Comparison of ENCODE assay signal across 6 cellular contexts in the genomic region with DNA sequence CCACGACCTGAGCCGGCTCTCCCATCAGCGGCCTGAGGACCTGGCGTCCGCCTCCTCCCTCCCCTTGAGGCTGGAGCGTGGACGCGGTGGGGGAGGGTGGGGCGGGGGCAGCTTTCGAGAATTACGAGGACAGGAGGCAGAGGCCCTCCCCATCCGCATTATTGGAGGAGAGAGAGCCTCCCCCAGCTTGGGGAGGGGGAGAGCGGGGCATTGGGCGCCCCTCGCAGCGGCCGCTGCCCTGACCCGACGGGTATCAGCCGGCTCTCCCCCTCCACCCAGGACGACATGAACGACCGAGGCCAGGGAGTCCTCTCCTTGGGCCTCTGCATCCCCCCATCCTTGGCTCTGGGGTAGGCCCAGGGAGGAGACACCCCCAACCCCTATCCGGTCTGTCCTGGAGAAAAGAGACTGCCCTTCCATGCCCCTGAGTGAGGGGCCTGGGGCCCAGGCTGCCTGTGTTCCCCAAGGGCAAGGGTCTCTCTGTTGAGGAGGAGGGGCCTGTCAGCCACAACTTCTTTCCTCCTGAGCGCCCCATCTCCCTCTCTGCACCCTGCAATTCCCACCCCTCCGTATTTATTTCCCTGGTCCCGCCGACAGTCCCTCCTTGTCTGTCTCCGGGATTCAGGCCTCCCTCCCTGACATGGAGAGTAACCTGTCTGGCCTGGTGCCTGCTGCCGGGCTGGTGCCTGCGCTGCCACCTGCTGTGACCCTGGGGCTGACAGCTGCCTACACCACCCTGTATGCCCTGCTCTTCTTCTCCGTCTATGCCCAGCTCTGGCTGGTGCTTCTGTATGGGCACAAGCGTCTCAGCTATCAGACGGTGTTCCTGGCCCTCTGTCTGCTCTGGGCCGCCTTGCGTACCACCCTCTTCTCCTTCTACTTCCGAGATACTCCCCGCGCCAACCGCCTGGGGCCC. TPM values are rescaled to one million over a fixed set of nuclear protein-coding genes. Genes with fewer than 3 reads are reported as not detected.
DNase-seq lines count a peak whose midpoint lies in the region; ATAC-seq and TF ChIP-seq lines count a peak whose summit lies in the region.

No MANE protein-coding gene starts in this region.

- H3K36me3 ChIP-seq in DND-41 (ENCODE audit: insufficient read depth, low read length) (peaks cover 20% of the 10 kb centered on the region), colonic mucosa (no peaks in the 10 kb centered on the region), trophoblast cell (ENCODE audit: control insufficient read depth in 1 of 2, insufficient read depth in 2 of 2, low read length in 2 of 2) (peaks cover 9 to 18% of the 10 kb centered on the region in 2 experiments)

- no peak overlapping the region for H3K23ac ChIP-seq in trophoblast cell (ENCODE audit: low read length)

- H3K4me3 ChIP-seq in DND-41 (ENCODE audit: low read depth in 1 of 2, low read length in 2 of 2) (peak overlapping the region; percentile 39 to 67; a peak in 3 of 4 replicates), colonic mucosa (peak overlapping the region; percentile 77), trophoblast cell (ENCODE audit: low read depth, low read length) (peak overlapping the region; percentile 86)

- peaks cover 30% of the 10 kb centered on the region for H3K79me2 ChIP-seq in DND-41 (ENCODE audit: insufficient read depth, low read length)
- H3K79me2 ChIP-seq in trophoblast cell (ENCODE audit: control insufficient read depth, insufficient read depth, low read length, poor library complexity): peaks cover 7% of the 10 kb centered on the region

- H2AK5ac ChIP-seq in trophoblast cell (ENCODE audit: low read length): peak overlapping the region; percentile 77

- intact Hi-C loops in colonic mucosa (cut with DNase I): no loop called here

- peaks cover 14% of the 10 kb centered on the region for H3K79me1 ChIP-seq in trophoblast cell (ENCODE audit: low read length)

- peak overlapping the region; percentile 80 for H2AFZ ChIP-seq in DND-41 (ENCODE audit: low read depth, low read length)
- H2AFZ ChIP-seq in trophoblast cell (ENCODE audit: insufficient read depth, low read length, poor library complexity): peak overlapping the region; percentile 38

- H3K27ac ChIP-seq in DND-41 (ENCODE audit: low read length): peak overlapping the region; percentile 64
- H3K27ac ChIP-seq in colonic mucosa: peak overlapping the region; percentile 96
- H3K27ac ChIP-seq in trophoblast cell (ENCODE audit: low read depth, low read length): no peak overlapping the region

- H3K27me3 ChIP-seq in DND-41 (ENCODE audit: insufficient read depth, low read length, poor library complexity) (no peaks in the 10 kb centered on the region), colonic mucosa (peaks cover 12% of the 10 kb centered on the region), trophoblast cell (ENCODE audit: insufficient read depth, low read length) (peaks cover 8% of the 10 kb centered on the region)

- H3K4me1 ChIP-seq in DND-41 (ENCODE audit: insufficient read depth, low read length) (peaks cover 36% of the 10 kb centered on the region), colonic mucosa (peaks cover 11% of the 10 kb centered on the region), trophoblast cell (ENCODE audit: control insufficient read depth in 1 of 2, insufficient read depth in 2 of 2, low read length in 2 of 2) (peaks cover 14 to 18% of the 10 kb centered on the region in 2 experiments)

- peak overlapping the region; percentile 16 for H2BK120ac ChIP-seq in trophoblast cell (ENCODE audit: insufficient read depth, low read length, poor library complexity)

- peak overlapping the region; percentile 41 for H4K91ac ChIP-seq in trophoblast cell (ENCODE audit: low read depth, low read length)

- peak overlapping the region; percentile 49 for H4K12ac ChIP-seq in trophoblast cell (ENCODE audit: low read depth, low read length)

- H3K4ac ChIP-seq in trophoblast cell (ENCODE audit: low read depth, low read length): peak overlapping the region; percentile 46

- H3K18ac ChIP-seq in trophoblast cell (ENCODE audit: low read length): peak overlapping the region; percentile 28

- no peak overlapping the region for H2BK12ac ChIP-seq in trophoblast cell (ENCODE audit: low read length)

- peak overlapping the region; percentile 74 for H3K9ac ChIP-seq in DND-41 (ENCODE audit: low read depth, low read length)
- peak overlapping the region; percentile 84 to 88 for H3K9ac ChIP-seq in colonic mucosa (ENCODE audit: low read depth in 2 of 2, low read length in 2 of 2)
- H3K9ac ChIP-seq in trophoblast cell (ENCODE audit: low read length): peak overlapping the region; percentile 8

- no peaks in the 10 kb centered on the region for H3K9me3 ChIP-seq in DND-41 (ENCODE audit: insufficient read depth, low read length, severe bottlenecking)
- H3K9me3 ChIP-seq in colonic mucosa: no peaks in the 10 kb centered on the region
- peaks cover 2% of the 10 kb centered on the region for H3K9me3 ChIP-seq in trophoblast cell (ENCODE audit: insufficient read depth, low read depth, low read length)

- no peak overlapping the region for H2BK5ac ChIP-seq in trophoblast cell (ENCODE audit: low read depth, low read length, poor library complexity)

- WGBS in trophoblast cell (ENCODE audit: extremely low coverage, insufficient coverage, insufficient read length): no CpG with 5 or more reads among the region's 40 CpGs

- H4K20me1 ChIP-seq in DND-41 (ENCODE audit: insufficient read depth, low read length): no peaks in the 10 kb centered on the region

- H3K4me2 ChIP-seq in DND-41 (ENCODE audit: insufficient read depth, low read length): peak overlapping the region; percentile 83
- peak overlapping the region; percentile 100 for H3K4me2 ChIP-seq in trophoblast cell (ENCODE audit: low read length)

- H3K14ac ChIP-seq in trophoblast cell (ENCODE audit: low read length): peak overlapping the region; percentile 41

- peak; percentile 50 for DNase-seq in DND-41
- DNase-seq in NCI-H1694 (lab: John Stamatoyannopoulos, UW): peak; percentile 40
- DNase-seq in colonic mucosa: no peak
- no peak for DNase-seq in trophoblast cell
- no peak for DNase-seq in dedifferentiated amniotic fluid mesenchymal stem cell (ENCODE audit: extremely low spot score)
- no peak for DNase-seq in hypothalamus (lab: John Stamatoyannopoulos, UW)

- TF ChIP-seq CTCF in DND-41 (IDR thresholded peaks at IDR 0.05; ENCODE audit: borderline replicate concordance, extremely low read depth, low read length, poor library complexity, severe bottlenecking): peak; percentile 65
- no peak for TF ChIP-seq CTCF in colonic mucosa (IDR thresholded peaks at IDR 0.05)

- ATAC-seq in DND-41 (ENCODE audit: insufficient read depth, low read depth): peak; percentile 4

- H4K8ac ChIP-seq in trophoblast cell (ENCODE audit: low read depth, low read length): peak overlapping the region; percentile 76

RNA-seq across cellular contexts. Expression of a gene that starts 0.5 kb away (rescaled TPM):
- total RNA-seq in colonic mucosa: 10 to 100 TPM; 36.0 to 58.8 TPM
- 35.4 and 37.0 TPM in 2 replicates for polyA plus RNA-seq in trophoblast cell (2013)

RNA-seq across cellular contexts. Expression of a gene that starts 1.7 kb away (rescaled TPM):
- total RNA-seq in colonic mucosa: 10 to 100 TPM; 86.0 to 89.6 TPM
- 48.1 and 49.0 TPM in 2 replicates for polyA plus RNA-seq in trophoblast cell (2013)

RNA-seq across cellular contexts. Expression of a gene that starts 5.0 kb away (rescaled TPM):
- not detected for total RNA-seq in colonic mucosa
- polyA plus RNA-seq in trophoblast cell (2013): 0.05 and 0.08 TPM in 2 replicates

RNA-seq across cellular contexts. Expression of a gene that starts 14.0 kb away (rescaled TPM):
- total RNA-seq in colonic mucosa: under 1 TPM in 1 of 2 donors, not detected in 1; 0.56 TPM
- polyA plus RNA-seq in trophoblast cell (2013): 1.0 and 1.2 TPM in 2 replicates

RNA-seq across cellular contexts. Expression of a gene that starts 19.2 kb away (rescaled TPM):
- 100 to 1,000 TPM; 150 to 187 TPM for total RNA-seq in colonic mucosa
- 20.9 and 21.0 TPM in 2 replicates for polyA plus RNA-seq in trophoblast cell (2013)

Comparison
In these comparisons a context has a peak if more than half of its experiments do, and no peak if none do; other contexts are left out.
1. DNase-seq: peak in DND-41 (single experiment) and NCI-H1694 (single experiment); none in colonic mucosa (single experiment), trophoblast cell (0 of 2), dedifferentiated amniotic fluid mesenchymal stem cell (single experiment) and hypothalamus (0 of 51).
2. H3K9ac ChIP-seq: peak in every context shown above with its lines; median percentile 86 in colonic mucosa; 74 in DND-41; 8 in trophoblast cell.
3. Peak in every context shown above with its lines, with median percentiles within 50 percentile points of each other: H3K4me3 ChIP-seq.